In the genomic region with DNA sequence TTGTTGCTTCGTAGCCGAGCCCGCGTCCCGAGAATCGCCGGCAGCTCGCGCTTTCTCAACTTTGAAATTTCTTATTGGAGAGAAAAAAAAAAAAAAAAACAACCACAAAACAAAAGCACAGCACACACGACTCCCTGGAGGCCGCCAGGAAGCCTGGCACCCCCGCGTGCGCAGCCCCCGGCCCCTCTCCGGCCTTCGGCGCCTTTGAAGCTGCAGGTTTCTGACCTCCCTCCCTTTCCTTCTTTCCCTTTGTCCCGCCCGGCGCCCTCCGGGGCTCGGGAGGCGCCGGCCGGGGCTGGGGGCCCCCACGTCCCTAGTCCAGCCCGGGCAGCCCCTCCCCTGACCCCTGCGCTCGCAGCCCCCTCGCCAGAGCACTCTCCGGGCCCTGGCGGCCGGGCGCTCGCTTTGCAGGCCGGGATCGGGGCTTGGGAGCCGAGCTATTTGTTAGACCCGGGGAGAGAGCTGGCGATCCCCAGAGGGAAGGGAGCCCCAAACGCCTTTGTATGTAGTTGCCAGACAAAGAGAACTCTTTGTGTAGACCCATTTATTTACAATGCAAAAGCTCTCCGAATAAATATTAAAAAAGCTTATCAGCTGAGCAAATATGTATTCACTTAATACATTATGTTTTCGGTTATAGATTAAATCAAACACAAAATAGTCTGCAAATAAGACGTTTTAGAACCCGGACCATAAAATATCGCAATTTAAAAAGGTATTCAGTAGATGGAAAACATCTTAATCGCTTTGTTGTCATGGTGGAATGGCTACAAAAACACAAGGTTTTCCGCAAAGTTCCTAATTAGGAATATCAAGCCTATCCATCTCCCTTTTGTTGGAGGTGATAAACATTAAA, we compare ENCODE assay signal across 8 cellular contexts. TPM values are rescaled to one million over a fixed set of nuclear protein-coding genes. Genes with fewer than 3 reads are reported as not detected.
DNase-seq lines count a peak whose midpoint lies in the region; ATAC-seq and TF ChIP-seq lines count a peak whose summit lies in the region.

No MANE protein-coding gene starts in this region.

- peaks cover 73% of the 10 kb centered on the region for H3K79me2 ChIP-seq in SK-N-SH (ENCODE audit: insufficient read depth)

- no peak for TF ChIP-seq RAD21 in SK-N-SH (IDR thresholded peaks at IDR 0.05; ENCODE audit: low read length)

- ATAC-seq in natural killer cell = no peak
- ATAC-seq in sciatic nerve = no peak

- H4K20me1 ChIP-seq in SK-N-SH (ENCODE audit: insufficient read depth) = peaks cover 10% of the 10 kb centered on the region

- peak overlapping the region; percentile 94 for H3K27ac Mint-ChIP-seq in HFFc6
- peak overlapping the region in 1 of 2 donors; percentile 74 for H3K27ac Mint-ChIP-seq in natural killer cell

- H3K4me1 ChIP-seq in SK-N-SH (ENCODE audit: control insufficient read depth in 1 of 2, insufficient read depth in 2 of 2, low read depth in 1 of 2, low read length in 1 of 2) = peaks cover 35 to 73% of the 10 kb centered on the region in 2 experiments

- no peaks in the 10 kb centered on the region for H3K9me3 ChIP-seq in SK-N-SH

- peak overlapping the region; percentile 60 to 80 for H3K4me3 ChIP-seq in SK-N-SH (ENCODE audit: low read depth in 2 of 2, low read length in 1 of 2)

- H3K27me3 Mint-ChIP-seq in HFFc6 (ENCODE audit: insufficient read depth) = peaks cover 11% of the 10 kb centered on the region
- H3K27me3 Mint-ChIP-seq in natural killer cell (ENCODE audit: low read depth in 2 of 2) = peaks cover 0 to 42% of the 10 kb centered on the region in 2 donors

- no peak for TF ChIP-seq EP300 in SK-N-SH (IDR thresholded peaks at IDR 0.05; ENCODE audit: borderline replicate concordance in 1 of 2, low read depth in 1 of 2, low read length in 1 of 2)

- H3K36me3 Mint-ChIP-seq in HFFc6 (ENCODE audit: low read depth) (peaks cover 3% of the 10 kb centered on the region; the same call in 1 of the 2 replicates), natural killer cell (no peaks in the 10 kb centered on the region)

- H3K9me2 ChIP-seq in SK-N-SH = no peaks in the 10 kb centered on the region

- H2AFZ ChIP-seq in SK-N-SH (ENCODE audit: low read depth) = peak overlapping the region; percentile 78

- peak overlapping the region; percentile 95 for H3K9ac ChIP-seq in SK-N-SH

- intact Hi-C loops in natural killer cell (cut with micrococcal nuclease) (loop anchor here (5.0 kb wide), 1 partner anchor 1595 kb away; no protein-coding TSS in a partner anchor), sciatic nerve (cut with DNase I) (no loop called here)

- H3K27me3 ChIP-seq in SK-N-SH (ENCODE audit: insufficient read depth) = no peaks in the 10 kb centered on the region

- 5% methylated on average over 49 of the region's 49 CpGs for WGBS in SK-N-SH (ENCODE audit: low lambda C conversion rate)

- DNase-seq in CD1c-positive myeloid dendritic cell (ENCODE audit: extremely low spot score) (peak; percentile 58), HFFc6 (peak; percentile 52), SK-N-SH (peak; percentile 88), epithelial cell of prostate (ENCODE audit: low read depth, low spot score) (no peak), natural killer cell (no peak), sciatic nerve (ENCODE audit: low spot score) (no peak), mesenteric fat pad (ENCODE audit: low spot score) (no peak), cerebellar nuclear complex (lab: John Stamatoyannopoulos, UW) (no peak)

- H3K27ac ChIP-seq in SK-N-SH (ENCODE audit: low read depth in 2 of 2, low read length in 1 of 2) (peak overlapping the region; percentile 83 to 89), epithelial cell of prostate (peak overlapping the region; percentile 73)

- H3K9me3 Mint-ChIP-seq in HFFc6 (no peaks in the 10 kb centered on the region), natural killer cell (no peaks in the 10 kb centered on the region)

- H3K4me3 Mint-ChIP-seq in HFFc6 (peak overlapping the region; percentile 87), natural killer cell (peak overlapping the region; percentile 97)

- TF ChIP-seq CTCF in HFFc6 (IDR thresholded peaks at IDR 0.05) = peak; percentile 67
- peak; percentile 54 for TF ChIP-seq CTCF in SK-N-SH (IDR thresholded peaks at IDR 0.05)
- TF ChIP-seq CTCF in natural killer cell (IDR thresholded peaks at IDR 0.05) = no peak

- peaks cover 34% of the 10 kb centered on the region for H3F3A ChIP-seq in SK-N-SH (replicated peaks; ENCODE audit: insufficient read depth)

- peaks cover 40% of the 10 kb centered on the region for H3K4me1 Mint-ChIP-seq in HFFc6 (ENCODE audit: low read depth)
- peaks cover 38 to 44% of the 10 kb centered on the region in 2 donors for H3K4me1 Mint-ChIP-seq in natural killer cell

- POLR2A ChIA-PET in SK-N-SH (lab: Yijun Ruan, JAX) = interaction anchor here (1.6 to 3.6 kb wide), 4 partner anchors 22 to 87 kb away, joined by 4 to 28 read pairs (median 12); no protein-coding TSS in a partner anchor

- CTCF ChIA-PET in SK-N-SH (lab: Yijun Ruan, JAX) = interaction anchor here (0.6 to 8.6 kb wide), 31 partner anchors 10 to 203 kb away, joined by 3 to 104 read pairs (median 5); no protein-coding TSS in a partner anchor

- H3K36me3 ChIP-seq in SK-N-SH (replicated peaks in 1 of 2; ENCODE audit: control insufficient read depth in 1 of 2, insufficient read depth in 2 of 2, low read length in 1 of 2) = no peaks in the 10 kb centered on the region

- H3K4me2 ChIP-seq in SK-N-SH = peak overlapping the region; percentile 93

TF ChIP-seq in SK-N-SH, 30 proteins besides CTCF, POLR2A, EP300 and RAD21:
- TF ChIP-seq, protein P1, sequence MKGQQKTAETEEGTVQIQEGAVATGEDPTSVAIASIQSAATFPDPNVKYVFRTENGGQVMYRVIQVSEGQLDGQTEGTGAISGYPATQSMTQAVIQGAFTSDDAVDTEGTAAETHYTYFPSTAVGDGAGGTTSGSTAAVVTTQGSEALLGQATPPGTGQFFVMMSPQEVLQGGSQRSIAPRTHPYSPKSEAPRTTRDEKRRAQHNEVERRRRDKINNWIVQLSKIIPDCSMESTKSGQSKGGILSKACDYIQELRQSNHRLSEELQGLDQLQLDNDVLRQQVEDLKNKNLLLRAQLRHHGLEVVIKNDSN (IDR thresholded peaks at IDR 0.05; ENCODE audit: borderline replicate concordance, low read depth) = no peak
- TF ChIP-seq, protein P2, sequence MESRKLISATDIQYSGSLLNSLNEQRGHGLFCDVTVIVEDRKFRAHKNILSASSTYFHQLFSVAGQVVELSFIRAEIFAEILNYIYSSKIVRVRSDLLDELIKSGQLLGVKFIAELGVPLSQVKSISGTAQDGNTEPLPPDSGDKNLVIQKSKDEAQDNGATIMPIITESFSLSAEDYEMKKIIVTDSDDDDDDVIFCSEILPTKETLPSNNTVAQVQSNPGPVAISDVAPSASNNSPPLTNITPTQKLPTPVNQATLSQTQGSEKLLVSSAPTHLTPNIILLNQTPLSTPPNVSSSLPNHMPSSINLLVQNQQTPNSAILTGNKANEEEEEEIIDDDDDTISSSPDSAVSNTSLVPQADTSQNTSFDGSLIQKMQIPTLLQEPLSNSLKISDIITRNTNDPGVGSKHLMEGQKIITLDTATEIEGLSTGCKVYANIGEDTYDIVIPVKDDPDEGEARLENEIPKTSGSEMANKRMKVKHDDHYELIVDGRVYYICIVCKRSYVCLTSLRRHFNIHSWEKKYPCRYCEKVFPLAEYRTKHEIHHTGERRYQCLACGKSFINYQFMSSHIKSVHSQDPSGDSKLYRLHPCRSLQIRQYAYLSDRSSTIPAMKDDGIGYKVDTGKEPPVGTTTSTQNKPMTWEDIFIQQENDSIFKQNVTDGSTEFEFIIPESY (IDR thresholded peaks at IDR 0.05; ENCODE audit: borderline replicate concordance, low read depth) = no peak
- no peak for TF ChIP-seq NRF1 (IDR thresholded peaks at IDR 0.05; ENCODE audit: low read depth, low read length)
- TF ChIP-seq, protein P3, sequence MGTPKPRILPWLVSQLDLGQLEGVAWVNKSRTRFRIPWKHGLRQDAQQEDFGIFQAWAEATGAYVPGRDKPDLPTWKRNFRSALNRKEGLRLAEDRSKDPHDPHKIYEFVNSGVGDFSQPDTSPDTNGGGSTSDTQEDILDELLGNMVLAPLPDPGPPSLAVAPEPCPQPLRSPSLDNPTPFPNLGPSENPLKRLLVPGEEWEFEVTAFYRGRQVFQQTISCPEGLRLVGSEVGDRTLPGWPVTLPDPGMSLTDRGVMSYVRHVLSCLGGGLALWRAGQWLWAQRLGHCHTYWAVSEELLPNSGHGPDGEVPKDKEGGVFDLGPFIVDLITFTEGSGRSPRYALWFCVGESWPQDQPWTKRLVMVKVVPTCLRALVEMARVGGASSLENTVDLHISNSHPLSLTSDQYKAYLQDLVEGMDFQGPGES (IDR thresholded peaks at IDR 0.05; ENCODE audit: low read depth, low read length) = no peak
- TF ChIP-seq, protein P4, sequence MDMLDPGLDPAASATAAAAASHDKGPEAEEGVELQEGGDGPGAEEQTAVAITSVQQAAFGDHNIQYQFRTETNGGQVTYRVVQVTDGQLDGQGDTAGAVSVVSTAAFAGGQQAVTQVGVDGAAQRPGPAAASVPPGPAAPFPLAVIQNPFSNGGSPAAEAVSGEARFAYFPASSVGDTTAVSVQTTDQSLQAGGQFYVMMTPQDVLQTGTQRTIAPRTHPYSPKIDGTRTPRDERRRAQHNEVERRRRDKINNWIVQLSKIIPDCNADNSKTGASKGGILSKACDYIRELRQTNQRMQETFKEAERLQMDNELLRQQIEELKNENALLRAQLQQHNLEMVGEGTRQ (IDR thresholded peaks at IDR 0.05; ENCODE audit: borderline replicate concordance, low read depth, low read length) = no peak
- no peak for TF ChIP-seq MEF2A (IDR thresholded peaks at IDR 0.05; ENCODE audit: borderline replicate concordance, low read depth)
- TF ChIP-seq RXRA (IDR thresholded peaks at IDR 0.05; ENCODE audit: borderline replicate concordance, low read depth) = no peak
- TF ChIP-seq YY1 (IDR thresholded peaks at IDR 0.05; ENCODE audit: low read depth) = no peak
- no peak for TF ChIP-seq RFX5 (IDR thresholded peaks at IDR 0.05; ENCODE audit: low read length)
- TF ChIP-seq TAF1 (IDR thresholded peaks at IDR 0.05; ENCODE audit: borderline replicate concordance, low read depth, low read length) = no peak
- TF ChIP-seq FOXJ3 (CRISPR knock-in tag; IDR thresholded peaks at IDR 0.05) = no peak

RNA-seq across cellular contexts. Expression of a gene that starts 2.3 kb away (rescaled TPM):
- 1 to 10 TPM; 7.3 to 9.7 (median 8.3) TPM for total RNA-seq in HFFc6 (2021; fragmentation: NEBNext Ultra II Directional; extraction: Animal tissue kit (Norgen Biotek cat#: 25700))
- 3.6 and 6.4 TPM in 2 replicates for polyA plus RNA-seq in SK-N-SH (2012; rRNA removed)
- 1.4 and 4.3 TPM in 2 replicates for polyA plus RNA-seq in SK-N-SH (2012; cell fraction: cytosol; rRNA removed)
- 27.3 and 28.3 TPM in 2 replicates for polyA plus RNA-seq in SK-N-SH (2012; cell fraction: nucleus; rRNA removed)
- 10 to 100 TPM in 1 of 3 donors, 1 to 10 TPM in 2; 2.9 to 17.3 (median 5.7) TPM for total RNA-seq in natural killer cell
- 47.8 TPM for total RNA-seq in sciatic nerve
- total RNA-seq in mesenteric fat pad = 11.0 TPM

Comparison
In these comparisons a context has a peak if more than half of its experiments do, and no peak if none do; other contexts are left out.
1. DNase-seq: peak in CD1c-positive myeloid dendritic cell (single experiment), HFFc6 (single experiment) and SK-N-SH (single experiment); none in epithelial cell of prostate (single experiment), natural killer cell (single experiment), sciatic nerve (single experiment), mesenteric fat pad (single experiment) and cerebellar nuclear complex (0 of 2).